17 cellular contexts compared by ENCODE assay signal in genomic region chr2:96112501-96113366, GRCh38. TPM values are rescaled to one million over a fixed set of nuclear protein-coding genes. Genes with fewer than 3 reads are reported as not detected.
A peak's percentile ranks its signal among the peaks of the same experiment; 100 is the strongest.
DNase-seq lines count a peak whose midpoint lies in the region; TF ChIP-seq lines count a peak whose summit lies in the region.
"Had no signal": no experiment of that assay in that cellular context is flagged by ENCODE, and none has a peak within 500 bp of the region (broad histone marks: within the 10 kb centered on the region; RNA-seq: fewer than 3 reads in every experiment).

No MANE protein-coding gene starts in this region.

- H3K27me3 ChIP-seq in BLaER1 = peaks cover 26% of the 10 kb centered on the region
- H3K27me3 ChIP-seq: BE2C, SJCRH30 had no signal

- DNase-seq in ELF-1 (ENCODE audit: low read depth, low spot score) (peak; percentile 39), glutamatergic neuron (peak; percentile 9), posterior vena cava (ENCODE audit: low spot score) (peak; percentile 46), inferior parietal cortex (ENCODE audit: extremely low spot score) (no peak), Kasumi-1 (lab: John Stamatoyannopoulos, UW) (no peak), GM10266 (ENCODE audit: extremely low spot score) (no peak)
- DNase-seq: BE2C; CD8-positive, alpha-beta memory T cell; NCI-H1436; NCI-H2081; NCI-H226; NCI-H526 treated with DMSO at 0.1 percent for 48 hours; SJCRH30 had no signal

- H3K4me1 Mint-ChIP-seq in glutamatergic neuron (ENCODE audit: low read depth, unreplicated experiment) = peaks cover 12% of the 10 kb centered on the region

- H3K9me3 ChIP-seq in BLaER1 = no peaks in the 10 kb centered on the region
- H3K9me3 ChIP-seq: BE2C, SJCRH30 had no signal

- H3K4me2 ChIP-seq in BLaER1 = peak overlapping the region; percentile 19; the same call in 1 of the 2 replicates

- H4K20me1 ChIP-seq in BLaER1 = no peaks in the 10 kb centered on the region

- H3K9me3 Mint-ChIP-seq in glutamatergic neuron (ENCODE audit: unreplicated experiment) = peaks cover 8% of the 10 kb centered on the region

- H3K9ac ChIP-seq in BLaER1 = no peak overlapping the region

- intact Hi-C loops in posterior vena cava (cut with DNase I) = loop anchor here (5.0 to 10.0 kb wide), 2 partner anchors 40 to 88 kb away; no protein-coding TSS in a partner anchor

- peaks cover 69% of the 10 kb centered on the region for H3K4me1 ChIP-seq in BLaER1
- H3K4me1 ChIP-seq: BE2C had no signal

- H3K27ac Mint-ChIP-seq in glutamatergic neuron (ENCODE audit: unreplicated experiment) = no peak overlapping the region

- peak overlapping the region; percentile 15 for H3K4me3 Mint-ChIP-seq in glutamatergic neuron (ENCODE audit: unreplicated experiment)
- H3K4me3 Mint-ChIP-seq: CD8-positive, alpha-beta memory T cell had no signal

- H3K27me3 Mint-ChIP-seq in glutamatergic neuron (ENCODE audit: unreplicated experiment) = peaks cover 10% of the 10 kb centered on the region

- 0 out of 2 replicates have a peak overlapping the region, but pooled peaks have one; percentile 44 for H3K27ac ChIP-seq in BLaER1
- H3K27ac ChIP-seq: SJCRH30 had no signal

- H3K36me3 ChIP-seq in BLaER1 = no peaks in the 10 kb centered on the region
- H3K36me3 ChIP-seq: BE2C, SJCRH30 had no signal

- TF ChIP-seq CTCF in glutamatergic neuron (IDR thresholded peaks at IDR 0.05; ENCODE audit: partially characterized antibody, unreplicated experiment) (no peak), GM10266 (IDR thresholded peaks at IDR 0.05; ENCODE audit: control insufficient read depth, insufficient read depth, low read depth, missing control alignments) (no peak)

- no peak overlapping the region for H3K4me3 ChIP-seq in BLaER1
- H3K4me3 ChIP-seq: SJCRH30 had no signal

- H3K36me3 Mint-ChIP-seq in glutamatergic neuron (ENCODE audit: unreplicated experiment) = peaks cover 7% of the 10 kb centered on the region
- H3K36me3 Mint-ChIP-seq: CD8-positive, alpha-beta memory T cell had no signal

RNA-seq across cellular contexts. Expression of gene ADRA2B, which starts 3.6 kb away (rescaled TPM):
- 0.91 TPM for total RNA-seq in glutamatergic neuron (ENCODE audit: unreplicated experiment)
- total RNA-seq in posterior vena cava = 1 to 10 TPM; 4.1 to 7.1 TPM
- total RNA-seq: HT1080, RPMI7951, SJCRH30 had no signal

RNA-seq across cellular contexts. Expression of gene ASTL, which starts 25.6 kb away (rescaled TPM):
- not detected for total RNA-seq in glutamatergic neuron (ENCODE audit: unreplicated experiment)
- not detected for total RNA-seq in posterior vena cava
- total RNA-seq: H7, HT1080, RPMI7951, SJCRH30 had no signal

RNA-seq across cellular contexts. Expression of gene DUSP2, which starts 32.5 kb away (rescaled TPM):
- total RNA-seq in glutamatergic neuron (ENCODE audit: unreplicated experiment) = 0.34 TPM
- total RNA-seq in posterior vena cava = 1 to 10 TPM; 3.5 to 3.8 TPM

Comparison
In these comparisons a context has a peak if more than half of its experiments do, and no peak if none do; other contexts are left out.
1. DNase-seq: peak in ELF-1 (single experiment), glutamatergic neuron (single experiment) and posterior vena cava (single experiment); none in inferior parietal cortex (single experiment), Kasumi-1 (0 of 2) and GM10266 (single experiment).